ENCODE assay signal across 8 cellular contexts in genomic region chr2:111494288-111494980, GRCh38.
DNase-seq lines count a peak whose midpoint lies in the region; ATAC-seq, FAIRE-seq and TF ChIP-seq lines count a peak whose summit lies in the region.
"Not testable (repeated sequence)": the region's sequence is repeated elsewhere in the genome, so short reads cannot be mapped to it uniquely, and the experiment has no call there.

No MANE protein-coding gene starts in this region.

- not testable (repeated sequence) for H3K9me3 Mint-ChIP-seq in Calu3 (ENCODE audit: low read depth, unreplicated experiment); natural killer cell

- peaks cover 42% of the 10 kb centered on the region for H3K79me2 ChIP-seq in K562 (ENCODE audit: control insufficient read depth, insufficient read depth, low read length)

- POLR2A ChIA-PET in K562 (lab: Yijun Ruan, JAX), result not testable (repeated sequence)

- H3K4me3 Mint-ChIP-seq in Calu3 (ENCODE audit: low read depth, unreplicated experiment) (peak overlapping the region; percentile 63), natural killer cell (peak overlapping the region; percentile 85)

- H3K27ac ChIP-seq in K562 (ENCODE audit: extremely low read depth, low read depth, low read length) (peak overlapping the region; percentile 88), suprapubic skin (peak overlapping the region; percentile 68)

- not testable (repeated sequence) for H3K9me3 ChIP-seq in K562 (replicated peaks; ENCODE audit: control insufficient read depth, insufficient read depth, low read depth, low read length); suprapubic skin

- not testable (repeated sequence) for H4K20me1 ChIP-seq in K562 (replicated peaks; ENCODE audit: control insufficient read depth, insufficient read depth, low read length)

- H3K4me1 Mint-ChIP-seq in Calu3 (ENCODE audit: low read depth, unreplicated experiment) (peaks cover 11% of the 10 kb centered on the region), natural killer cell (peaks cover 0 to 12% of the 10 kb centered on the region in 2 donors)

- in situ Hi-C loops in K562 (cut with MboI), result not testable (repeated sequence)

- 0% methylated on average over 3 of the region's 14 CpGs for WGBS in K562 (ENCODE audit: insufficient coverage, low coverage, missing lambda C conversion rate)
- 2% methylated on average over 7 of the region's 14 CpGs for WGBS in suprapubic skin

- H3K36me3 ChIP-seq in K562 (ENCODE audit: control insufficient read depth, insufficient read depth, low read length); suprapubic skin: not testable (repeated sequence)

- H3K4me3 ChIP-seq in WI38 (ENCODE audit: low read depth, low read length) (peak overlapping the region; percentile 64), K562 (peak overlapping the region; percentile 52), suprapubic skin (peak overlapping the region; percentile 35)

- peak overlapping the region; percentile 74 for H3K4me2 ChIP-seq in K562 (ENCODE audit: insufficient read depth, low read length)

- H3K27me3 ChIP-seq in K562 (ENCODE audit: control insufficient read depth in 2 of 2, insufficient read depth in 2 of 2, low read length in 2 of 2); suprapubic skin: not testable (repeated sequence)

- not testable (repeated sequence) for H3K27me3 Mint-ChIP-seq in Calu3 (ENCODE audit: unreplicated experiment); natural killer cell (ENCODE audit: low read depth in 2 of 2)

- ATAC-seq in GM21825 (IDR thresholded peaks at IDR 0.05; ENCODE audit: unreplicated experiment) (peak; percentile 40), HG03571 (IDR thresholded peaks at IDR 0.05; ENCODE audit: unreplicated experiment) (peak; percentile 39), K562 (peak; percentile 53), Right ventricle myocardium superior (ENCODE audit: poor library complexity) (peak; percentile 66), natural killer cell (peak; percentile 51 to 77 (median 76))

- not testable (repeated sequence) for TF ChIP-seq POLR2A in K562 (conservative IDR thresholded peaks at IDR 0.05); suprapubic skin (IDR thresholded peaks at IDR 0.05)

- TF ChIP-seq RAD21 in K562 (CRISPR knock-in tag; conservative IDR thresholded peaks at IDR 0.05 in 1 of 2, IDR thresholded peaks at IDR 0.05 in 1 of 2), result not testable (repeated sequence)

- H3K27ac Mint-ChIP-seq in Calu3 (ENCODE audit: unreplicated experiment) (peak overlapping the region; percentile 64), natural killer cell (peak overlapping the region; percentile 81 to 82)

- intact Hi-C loops in Calu3 (cut with micrococcal nuclease; ENCODE audit: unreplicated experiment); K562 (cut with micrococcal nuclease); Right ventricle myocardium superior (cut with DNase I); natural killer cell (cut with micrococcal nuclease): not testable (repeated sequence)

- not testable (repeated sequence) for H2AFZ ChIP-seq in K562 (ENCODE audit: low read depth, low read length)

- not testable (repeated sequence) for H3K4me1 ChIP-seq in K562 (replicated peaks in 1 of 2; ENCODE audit: control insufficient read depth in 2 of 2, insufficient read depth in 2 of 2, low read length in 2 of 2); suprapubic skin

- BruUV-seq in Calu3 (replicated peaks; lab: Mats Ljungman, UMichigan) (TSS peak; percentile 67), K562 (replicated peaks; lab: Mats Ljungman, UMichigan) (TSS peak; percentile 78)

- TF ChIP-seq EP300 in K562 (IDR thresholded peaks at IDR 0.05; ENCODE audit: low read length); suprapubic skin (IDR thresholded peaks at IDR 0.05): not testable (repeated sequence)

- FAIRE-seq in K562 (lab: Jason Lieb, UNC), result not testable (repeated sequence)

- TF ChIP-seq CTCF in Calu3 (IDR thresholded peaks at IDR 0.05; ENCODE audit: unreplicated experiment); WI38 (IDR thresholded peaks at IDR 0.05; ENCODE audit: low read depth, low read length); K562 (IDR thresholded peaks at IDR 0.05 in 2 of 3, conservative IDR thresholded peaks at IDR 0.05 in 1 of 3; ENCODE audit: insufficient read depth in 2 of 3, low read depth in 1 of 3, low read length in 3 of 3); natural killer cell (IDR thresholded peaks at IDR 0.05); suprapubic skin (IDR thresholded peaks at IDR 0.05): not testable (repeated sequence)

- not testable (repeated sequence) for DNase-seq in Calu3; K562 (ENCODE audit: extremely low read depth in 1 of 4, low spot score in 3 of 4); Right ventricle myocardium superior; suprapubic skin (ENCODE audit: low spot score in 2 of 2)
- peak; percentile 22 for DNase-seq in natural killer cell

- H3K9ac ChIP-seq in K562 (ENCODE audit: insufficient read depth in 1 of 2, low read depth in 2 of 2, low read length in 2 of 2), result peak overlapping the region; percentile 68 to 77; a peak in 3 of 4 replicates

- not testable (repeated sequence) for H3K9me1 ChIP-seq in K562 (ENCODE audit: control insufficient read depth, insufficient read depth, low read length)

- H3K36me3 Mint-ChIP-seq in Calu3 (ENCODE audit: insufficient read depth, unreplicated experiment); natural killer cell: not testable (repeated sequence)

- CTCF ChIA-PET in Calu3 (lab: Charles Lee); K562 (lab: Yijun Ruan, JAX; ENCODE audit: low intra/inter-chr PET ratio): not testable (repeated sequence)
